In genomic region chr6:79544299-79544927, GRCh38 we compare ENCODE assay signal across 9 cellular contexts. TPM values are rescaled to one million over a fixed set of nuclear protein-coding genes. Genes with fewer than 3 reads are reported as not detected.
DNase-seq lines count a peak whose midpoint lies in the region; ATAC-seq and TF ChIP-seq lines count a peak whose summit lies in the region.
"Had no signal": no experiment of that assay in that cellular context is flagged by ENCODE, and none has a peak within 500 bp of the region (broad histone marks: within the 10 kb centered on the region; RNA-seq: fewer than 3 reads in every experiment).

No MANE protein-coding gene starts in this region.

- H3K9me3 Mint-ChIP-seq in stimulated activated naive B cell treated with anti-CD40 and anti-IgM and Interleukin-4, amounts not matched to agents 10 μg/mL and 1 μg/mL and 100 μg/mL, for 72 hours = no peaks in the 10 kb centered on the region

- H3K4me1 ChIP-seq in OCI-LY3 (ENCODE audit: low read length) (peaks cover 30% of the 10 kb centered on the region), foreskin keratinocyte (peaks cover 9% of the 10 kb centered on the region)

- DNase-seq in DMS 273 (lab: John Stamatoyannopoulos, UW; ENCODE audit: unreplicated experiment) (peak; percentile 57), DMS 273 treated with DMSO at 0.1 percent for 48 hours (lab: John Stamatoyannopoulos, UW) (no peak), foreskin keratinocyte (peak; percentile 10 to 11), amniotic stem cell (lab: John Stamatoyannopoulos, UW) (no peak)
- no peak for DNase-seq in stimulated activated naive B cell treated with anti-CD40 and anti-IgM and Interleukin-4, amounts not matched to agents 10 μg/mL and 1 μg/mL and 100 μg/mL, for 72 hours
- DNase-seq in activated naive CD4-positive, alpha-beta T cell treated with Interleukin-2 at 50 U/mL for 16 hours = no peak

- H3K9me3 ChIP-seq in OCI-LY3 (ENCODE audit: insufficient read depth, low read length) = no peaks in the 10 kb centered on the region

- H3K27me3 ChIP-seq in OCI-LY3 (ENCODE audit: low read depth, low read length) (no peaks in the 10 kb centered on the region), foreskin keratinocyte (no peaks in the 10 kb centered on the region)

- H3K4me1 Mint-ChIP-seq in stimulated activated naive B cell treated with anti-CD40 and anti-IgM and Interleukin-4, amounts not matched to agents 10 μg/mL and 1 μg/mL and 100 μg/mL, for 72 hours = peaks cover 12 to 19% of the 10 kb centered on the region in 2 donors

- H3K36me3 ChIP-seq in OCI-LY3 (replicated peaks; ENCODE audit: low read depth, low read length) = no peaks in the 10 kb centered on the region

- H3K4me3 ChIP-seq in OCI-LY3 (ENCODE audit: low read length) = no peak overlapping the region

- peaks cover 2 to 4% of the 10 kb centered on the region in 2 donors for H3K36me3 Mint-ChIP-seq in stimulated activated naive B cell treated with anti-CD40 and anti-IgM and Interleukin-4, amounts not matched to agents 10 μg/mL and 1 μg/mL and 100 μg/mL, for 72 hours

- no peaks in the 10 kb centered on the region for H4K20me1 ChIP-seq in OCI-LY3 (ENCODE audit: insufficient read depth, low read length)

- H3K4me3 Mint-ChIP-seq in stimulated activated naive B cell treated with anti-CD40 and anti-IgM and Interleukin-4, amounts not matched to agents 10 μg/mL and 1 μg/mL and 100 μg/mL, for 72 hours = peak overlapping the region; percentile 4 to 27

- peak overlapping the region; percentile 73 for H3K4me2 ChIP-seq in OCI-LY3 (ENCODE audit: low read length)

- H2AFZ ChIP-seq in OCI-LY3 (ENCODE audit: low read depth, low read length) = no peak overlapping the region

- no peaks in the 10 kb centered on the region for H3K27me3 Mint-ChIP-seq in stimulated activated naive B cell treated with anti-CD40 and anti-IgM and Interleukin-4, amounts not matched to agents 10 μg/mL and 1 μg/mL and 100 μg/mL, for 72 hours

- ATAC-seq in HG02798 (IDR thresholded peaks at IDR 0.05; ENCODE audit: poor library complexity, unreplicated experiment) (peak; percentile 52), foreskin keratinocyte (no peak)
- ATAC-seq in stimulated activated naive B cell treated with anti-CD40 and anti-IgM and Interleukin-4, amounts not matched to agents 10 μg/mL and 1 μg/mL and 100 μg/mL, for 72 hours (replicated peaks) = peak; percentile 49 to 59

- H3K27ac ChIP-seq in OCI-LY3 (ENCODE audit: low read length) = no peak overlapping the region
- peak overlapping the region; percentile 79 for H3K27ac ChIP-seq in foreskin keratinocyte
- H3K27ac ChIP-seq: 22Rv1 had no signal

- no peak overlapping the region for H3K9ac ChIP-seq in OCI-LY3 (ENCODE audit: low read length)

- no peak overlapping the region for H3K27ac Mint-ChIP-seq in stimulated activated naive B cell treated with anti-CD40 and anti-IgM and Interleukin-4, amounts not matched to agents 10 μg/mL and 1 μg/mL and 100 μg/mL, for 72 hours

- no peaks in the 10 kb centered on the region for H3K79me2 ChIP-seq in OCI-LY3 (ENCODE audit: low read length)

- no peak for TF ChIP-seq CTCF in OCI-LY3 (IDR thresholded peaks at IDR 0.05; ENCODE audit: low read depth, low read length)
- TF ChIP-seq CTCF in foreskin keratinocyte (conservative IDR thresholded peaks at IDR 0.05) = no peak

RNA-seq across cellular contexts. Expression of gene LCA5, which starts 7.2 kb away (rescaled TPM):
- total RNA-seq in foreskin keratinocyte = 1.9 and 2.4 TPM in 2 replicates
- 0.34 and 0.46 TPM in 2 replicates for polyA plus RNA-seq in foreskin keratinocyte

Comparison
In these comparisons a context has a peak if more than half of its experiments do, and no peak if none do; other contexts are left out.
1. DNase-seq: peak in DMS 273 (single experiment) and foreskin keratinocyte (2 of 2); none in DMS 273 treated with DMSO at 0.1 percent for 48 hours (single experiment), stimulated activated naive B cell treated with anti-CD40 and anti-IgM and Interleukin-4, amounts not matched to agents 10 μg/mL and 1 μg/mL and 100 μg/mL, for 72 hours (single experiment), activated naive CD4-positive, alpha-beta T cell treated with Interleukin-2 at 50 U/mL for 16 hours (single experiment) and amniotic stem cell (single experiment).